16 cellular contexts compared by ENCODE assay signal in genomic region chr1:222331765-222332164, GRCh38.
"Had no signal": no experiment of that assay in that cellular context is flagged by ENCODE, and none has a peak within 500 bp of the region (broad histone marks: within the 10 kb centered on the region; RNA-seq: fewer than 3 reads in every experiment).

No MANE protein-coding gene starts in this region.

- DNase-seq: activated CD4-positive, alpha-beta T cell treated with anti-CD3 and anti-CD28 coated beads, Interleukin-2, amount 10 ng/mL, durations not matched to agents 24 days and 14 days; activated CD4-positive, CD25-positive, alpha-beta regulatory T cell; activated CD8-positive, alpha-beta memory T cell treated with anti-CD3 and anti-CD28 coated beads, Interleukin-2, amount 50 U/mL, for 4 hours; activated CD8-positive, alpha-beta T cell treated with anti-CD3 and anti-CD28 coated beads, Interleukin-2, amount 10 ng/mL, durations not matched to agents 7 days and 5 days; activated effector memory CD4-positive, alpha-beta T cell treated with anti-CD3 and anti-CD28 coated beads, Interleukin-2, amount 50 U/mL, for 16 hours; activated T-cell treated with anti-CD3 and anti-CD28 coated beads, Interleukin-2, amount 50 U/mL, for 48 hours; dermis blood vessel endothelial cell; effector memory CD8-positive, alpha-beta T cell; gastrocnemius medialis; heart right ventricle; islet precursor cell; left ventricle myocardium inferior; natural killer cell; stimulated activated naive CD8-positive, alpha-beta T cell treated with anti-CD3 and anti-CD28 coated beads, Interleukin-15, amount 100 ng/mL, for 72 hours had no signal

- H3K9me3 ChIP-seq: gastrocnemius medialis, left ventricle myocardium inferior, neutrophil had no signal

- H3K36me3 ChIP-seq: gastrocnemius medialis, heart right ventricle, left ventricle myocardium inferior, neutrophil had no signal

- H3K4me1 ChIP-seq: gastrocnemius medialis, heart right ventricle, left ventricle myocardium inferior had no signal

- H3K27ac ChIP-seq: gastrocnemius medialis, heart right ventricle, left ventricle myocardium inferior, neutrophil, skin epidermis had no signal

- H3K4me3 ChIP-seq: gastrocnemius medialis, heart right ventricle, left ventricle myocardium inferior, skin epidermis had no signal

- H3K27me3 ChIP-seq: gastrocnemius medialis, neutrophil had no signal
